ENCODE assay signal across 17 cellular contexts in genomic region chr3:57423335-57423734, GRCh38.
DNase-seq lines count a peak whose midpoint lies in the region; ATAC-seq and TF ChIP-seq lines count a peak whose summit lies in the region.
"Had no signal": no experiment of that assay in that cellular context is flagged by ENCODE, and none has a peak within 500 bp of the region (broad histone marks: within the 10 kb centered on the region; RNA-seq: fewer than 3 reads in every experiment).

No MANE protein-coding gene starts in this region.

- no TSS peak for BruUV-seq in HCT116 (replicated peaks; lab: Mats Ljungman, UMichigan)

- POLR2A ChIA-PET in HCT116 (lab: Charles Lee): no interaction called here

- H3K27ac ChIP-seq in HCT116 (ENCODE audit: low read depth, low read length): no peak overlapping the region
- H3K27ac ChIP-seq: A549, C4-2B, HL-60 had no signal

- peaks cover 14% of the 10 kb centered on the region for H3K4me1 Mint-ChIP-seq in endothelial cell (ENCODE audit: unreplicated experiment)
- no peaks in the 10 kb centered on the region for H3K4me1 Mint-ChIP-seq in activated T-helper 1 cell treated with anti-CD3 and anti-CD28 coated beads, Interleukin-12 subunit alpha, Interleukin-12 subunit beta, Interleukin-2, Interleukin-4 antibody, amounts not matched to agents 30 ng/mL and 10 ng/mL and 1 ng/mL, durations not matched to agents 14 hours and 24 hours and 36 hours (ENCODE audit: low read depth)
- H3K4me1 Mint-ChIP-seq: CD4-positive, alpha-beta memory T cell had no signal

- H3K27me3 ChIP-seq in HCT116 (ENCODE audit: insufficient read depth, low read length): no peaks in the 10 kb centered on the region
- H3K27me3 ChIP-seq: BE2C had no signal

- no peaks in the 10 kb centered on the region for H3K79me2 ChIP-seq in HCT116 (ENCODE audit: insufficient read depth, low read length)

- H3K9me2 ChIP-seq in HCT116 (ENCODE audit: insufficient read depth): no peaks in the 10 kb centered on the region

- no peaks in the 10 kb centered on the region for H3K9me3 ChIP-seq in HCT116 (ENCODE audit: control insufficient read depth in 1 of 2, insufficient read depth in 1 of 2, low read depth in 1 of 2, low read length in 2 of 2)
- H3K9me3 ChIP-seq: A549, BE2C, HAP-1 had no signal

- CTCF ChIA-PET in HCT116 (lab: Charles Lee): no interaction called here

- H3K4me1 ChIP-seq in HCT116 (ENCODE audit: control insufficient read depth in 1 of 2, insufficient read depth in 2 of 2, low read length in 2 of 2): no peaks in the 10 kb centered on the region
- H3K4me1 ChIP-seq: A549, BE2C, HAP-1 had no signal

- no peak overlapping the region for H3K4me3 ChIP-seq in HCT116 (replicated peaks in 1 of 2; ENCODE audit: low read depth in 1 of 2, low read length in 2 of 2)
- H3K4me3 ChIP-seq: A549, HAP-1 had no signal

- H3K9ac ChIP-seq in HCT116 (ENCODE audit: low read length): no peak overlapping the region

- no peak for TF ChIP-seq RAD21 in HCT116 (IDR thresholded peaks at IDR 0.05; ENCODE audit: low read depth)

- intact Hi-C loops in HCT116 (cut with micrococcal nuclease): no loop called here
- intact Hi-C loops in activated T-helper 1 cell treated with anti-CD3 and anti-CD28 coated beads, Interleukin-12 subunit alpha, Interleukin-12 subunit beta, Interleukin-2, Interleukin-4 antibody, amounts not matched to agents 30 ng/mL and 10 ng/mL and 1 ng/mL, durations not matched to agents 14 hours and 24 hours and 36 hours (cut with micrococcal nuclease): no loop called here

- no peaks in the 10 kb centered on the region for H4K20me1 ChIP-seq in HCT116 (ENCODE audit: insufficient read depth)

- no peaks in the 10 kb centered on the region for H3K36me3 Mint-ChIP-seq in endothelial cell (ENCODE audit: low read depth, unreplicated experiment)
- H3K36me3 Mint-ChIP-seq in activated T-helper 1 cell treated with anti-CD3 and anti-CD28 coated beads, Interleukin-12 subunit alpha, Interleukin-12 subunit beta, Interleukin-2, Interleukin-4 antibody, amounts not matched to agents 30 ng/mL and 10 ng/mL and 1 ng/mL, durations not matched to agents 14 hours and 24 hours and 36 hours (ENCODE audit: low read depth): no peaks in the 10 kb centered on the region
- H3K36me3 Mint-ChIP-seq: CD4-positive, alpha-beta memory T cell had no signal

- no peak for TF ChIP-seq POLR2A in HCT116 (IDR thresholded peaks at IDR 0.05; ENCODE audit: borderline replicate concordance, extremely low read depth, insufficient read depth, insufficient read length)

- H3K27ac Mint-ChIP-seq in endothelial cell (ENCODE audit: unreplicated experiment): peak overlapping the region; percentile 74
- H3K27ac Mint-ChIP-seq in activated T-helper 1 cell treated with anti-CD3 and anti-CD28 coated beads, Interleukin-12 subunit alpha, Interleukin-12 subunit beta, Interleukin-2, Interleukin-4 antibody, amounts not matched to agents 30 ng/mL and 10 ng/mL and 1 ng/mL, durations not matched to agents 14 hours and 24 hours and 36 hours: no peak overlapping the region
- H3K27ac Mint-ChIP-seq: CD4-positive, alpha-beta memory T cell; HFFc6 had no signal

- H3K4me3 Mint-ChIP-seq in endothelial cell (ENCODE audit: unreplicated experiment): no peak overlapping the region
- no peak overlapping the region for H3K4me3 Mint-ChIP-seq in activated T-helper 1 cell treated with anti-CD3 and anti-CD28 coated beads, Interleukin-12 subunit alpha, Interleukin-12 subunit beta, Interleukin-2, Interleukin-4 antibody, amounts not matched to agents 30 ng/mL and 10 ng/mL and 1 ng/mL, durations not matched to agents 14 hours and 24 hours and 36 hours
- H3K4me3 Mint-ChIP-seq: CD4-positive, alpha-beta memory T cell; HFFc6 had no signal

- H3K9me3 Mint-ChIP-seq in endothelial cell (ENCODE audit: unreplicated experiment): no peaks in the 10 kb centered on the region
- H3K9me3 Mint-ChIP-seq in activated T-helper 1 cell treated with anti-CD3 and anti-CD28 coated beads, Interleukin-12 subunit alpha, Interleukin-12 subunit beta, Interleukin-2, Interleukin-4 antibody, amounts not matched to agents 30 ng/mL and 10 ng/mL and 1 ng/mL, durations not matched to agents 14 hours and 24 hours and 36 hours: no peaks in the 10 kb centered on the region
- H3K9me3 Mint-ChIP-seq: HFFc6 had no signal

- H3K36me3 ChIP-seq in HCT116 (ENCODE audit: control insufficient read depth in 1 of 2, insufficient read depth in 2 of 2, low read length in 2 of 2): no peaks in the 10 kb centered on the region
- H3K36me3 ChIP-seq: BE2C, HAP-1 had no signal

- no peak for DNase-seq in HCT116 (ENCODE audit: low read depth, low spot score)
- DNase-seq in endothelial cell (ENCODE audit: low spot score): no peak
- peak; percentile 23 for DNase-seq in iPS-NIHi7 (ENCODE audit: extremely low spot score)
- DNase-seq in activated T-helper 1 cell treated with anti-CD3 and anti-CD28 coated beads, Interleukin-12 subunit alpha, Interleukin-12 subunit beta, Interleukin-2, Interleukin-4 antibody, amounts not matched to agents 30 ng/mL and 10 ng/mL and 1 ng/mL, durations not matched to agents 14 hours and 24 hours and 36 hours (ENCODE audit: low spot score): no peak
- no peak for DNase-seq in NCI-H187 treated with DMSO at 0.1 percent for 48 hours (lab: John Stamatoyannopoulos, UW)
- DNase-seq in activated gamma-delta T cell (lab: John Stamatoyannopoulos, UW): no peak
- DNase-seq: BE2C; CD4-positive, alpha-beta memory T cell; DMS153; DMS79 treated with DMSO at 0.1 percent for 48 hours; EL; HFFc6 had no signal

- H2AFZ ChIP-seq in HCT116 (ENCODE audit: low read depth, low read length, poor library complexity, severe bottlenecking): peak overlapping the region; percentile 74

- no peaks in the 10 kb centered on the region for H3K27me3 Mint-ChIP-seq in endothelial cell (ENCODE audit: unreplicated experiment)
- peaks cover 21% of the 10 kb centered on the region for H3K27me3 Mint-ChIP-seq in activated T-helper 1 cell treated with anti-CD3 and anti-CD28 coated beads, Interleukin-12 subunit alpha, Interleukin-12 subunit beta, Interleukin-2, Interleukin-4 antibody, amounts not matched to agents 30 ng/mL and 10 ng/mL and 1 ng/mL, durations not matched to agents 14 hours and 24 hours and 36 hours (ENCODE audit: insufficient read depth)

- TF ChIP-seq CTCF in HCT116 (IDR thresholded peaks at IDR 0.05 in 2 of 3, conservative IDR thresholded peaks at IDR 0.05 in 1 of 3; ENCODE audit: borderline replicate concordance in 1 of 3, insufficient read depth in 1 of 3, low read depth in 2 of 3, low read length in 2 of 3) (no peak), endothelial cell (IDR thresholded peaks at IDR 0.05; ENCODE audit: unreplicated experiment) (no peak)

- no peak overlapping the region for H3K4me2 ChIP-seq in HCT116 (ENCODE audit: low read length)
- H3K4me2 ChIP-seq: A549 had no signal

- RAD21 ChIA-PET in HCT116 (lab: Charles Lee; ENCODE audit: low non-redundant PET in 1 of 2, low total read pairs in 2 of 2, uncharacterized antibody in 2 of 2, unreplicated experiment in 2 of 2): no interaction called here

- no peak for ATAC-seq in HCT116
- ATAC-seq in GM18520 (IDR thresholded peaks at IDR 0.05; ENCODE audit: unreplicated experiment): no peak
- ATAC-seq: A549 had no signal

TF ChIP-seq in HCT116, 20 proteins besides CTCF, POLR2A, EP300 and RAD21:
- TF ChIP-seq EZH2phosphoT487 (IDR thresholded peaks at IDR 0.05; ENCODE audit: borderline replicate concordance) (no peak), FOSL1 (IDR thresholded peaks at IDR 0.05; ENCODE audit: low read depth) (no peak), CEBPB (IDR thresholded peaks at IDR 0.05; ENCODE audit: low read depth) (no peak), SP1 (IDR thresholded peaks at IDR 0.05; ENCODE audit: low read depth) (no peak), ZBTB33 (IDR thresholded peaks at IDR 0.05; ENCODE audit: extremely low read depth, insufficient replicate concordance, low read length) (no peak), YY1 (IDR thresholded peaks at IDR 0.05; ENCODE audit: extremely low read depth, insufficient replicate concordance, low read depth, low read length) (no peak), TCF7L2 (IDR thresholded peaks at IDR 0.05; ENCODE audit: borderline replicate concordance, extremely low read depth, insufficient read depth, insufficient read length) (no peak), ZFX (IDR thresholded peaks at IDR 0.05) (no peak), CBX3 (IDR thresholded peaks at IDR 0.05; ENCODE audit: low read depth) (no peak)
